37 cellular contexts compared by ENCODE assay signal in genomic region chr4:74127745-74128144, GRCh38. TPM values are rescaled to one million over a fixed set of nuclear protein-coding genes. Genes with fewer than 3 reads are reported as not detected.
"Had no signal": no experiment of that assay in that cellular context is flagged by ENCODE, and none has a peak within 500 bp of the region (broad histone marks: within the 10 kb centered on the region; RNA-seq: fewer than 3 reads in every experiment).

No MANE protein-coding gene starts in this region.

- H3K9me3 Mint-ChIP-seq: activated naive CD4-positive, alpha-beta T cell treated with anti-CD3 and anti-CD28 coated beads, Interleukin-2, amount 50 U/mL, for 72 hours; activated T-cell treated with anti-CD3 and anti-CD28 coated beads, Interleukin-2, amount 50 U/mL, for 4 hours; activated T-helper 1 cell treated with anti-CD3 and anti-CD28 coated beads, Interleukin-12 subunit alpha, Interleukin-12 subunit beta, Interleukin-2, Interleukin-4 antibody, amounts not matched to agents 30 ng/mL and 10 ng/mL and 1 ng/mL, durations not matched to agents 14 hours and 24 hours and 36 hours; activated T-helper 17 cell treated with anti-CD3 and anti-CD28 coated beads, Interleukin-2, amount 50 U/mL, for 72 hours; T-helper 1 cell treated with Interleukin-12 subunit alpha and Interleukin-12 subunit beta and Interleukin-4 antibody, amounts not matched to agents 30 μg/mL and 1 μg/mL, for 36 hours; T-helper 2 cell treated with Interferon-gamma antibody and Interleukin-4, amounts not matched to agents 5 μg/mL and 100 μg/mL, for 36 hours had no signal

- H3K4me1 Mint-ChIP-seq: activated B cell treated with CpG ODN at 0.5 μM for 24 hours; activated CD4-positive, alpha-beta T cell treated with anti-CD3 and anti-CD28 coated beads, Interleukin-2, amount 10 ng/mL, durations not matched to agents 24 days and 14 days; activated naive CD8-positive, alpha-beta T cell treated with anti-CD3 and anti-CD28 coated beads for 36 hours; activated T-helper 17 cell treated with anti-CD3 and anti-CD28 coated beads, Interleukin-2, amount 50 U/mL, for 72 hours had no signal

- FAIRE-seq: TTC549 had no signal

- ATAC-seq: activated CD8-positive, alpha-beta T cell treated with anti-CD3 and anti-CD28 coated beads for 36 hours; activated naive CD4-positive, alpha-beta T cell treated with anti-CD3 and anti-CD28 coated beads, Interleukin-2, amount 50 U/mL, for 72 hours; activated T-cell treated with anti-CD3 and anti-CD28 coated beads, Interleukin-2, amount 50 U/mL, for 4 hours; activated T-cell treated with anti-CD3 and anti-CD28 coated beads, Interleukin-2, amount 50 U/mL, for 72 hours; activated T-helper 17 cell treated with anti-CD3 and anti-CD28 coated beads, Interleukin-2, amount 50 U/mL, for 72 hours; body of pancreas had no signal

- H3K4me3 ChIP-seq: adrenal gland, ascending aorta, body of pancreas, breast epithelium had no signal

- H3K9me3 ChIP-seq: adrenal gland, ascending aorta, body of pancreas, breast epithelium had no signal

- H3K36me3 Mint-ChIP-seq: activated CD4-positive, alpha-beta memory T cell treated with anti-CD3 and anti-CD28 coated beads for 36 hours; activated naive CD4-positive, alpha-beta T cell treated with anti-CD3 and anti-CD28 coated beads, Interleukin-2, amount 50 U/mL, for 72 hours; activated naive CD8-positive, alpha-beta T cell treated with anti-CD3 and anti-CD28 coated beads for 36 hours had no signal

- DNase-seq: activated B cell treated with CpG ODN at 0.5 μM for 24 hours; activated CD4-positive, alpha-beta memory T cell treated with anti-CD3 and anti-CD28 coated beads for 36 hours; activated CD4-positive, alpha-beta T cell treated with anti-CD3 and anti-CD28 coated beads for 4 hours; activated CD4-positive, alpha-beta T cell treated with anti-CD3 and anti-CD28 coated beads, Interleukin-2, amount 10 ng/mL, durations not matched to agents 24 days and 14 days; activated CD4-positive, alpha-beta T cell treated with anti-CD3 and anti-CD28 coated beads, Interleukin-2, amount 50 U/mL, for 1 hour; activated CD4-positive, alpha-beta T cell treated with anti-CD3 and anti-CD28 coated beads, Interleukin-2, amount 50 U/mL, for 4 hours; activated CD4-positive, CD25-positive, alpha-beta regulatory T cell treated with anti-CD3 and anti-CD28 coated beads, Interleukin-2, amount 50 U/mL, for 72 hours; activated CD8-positive, alpha-beta memory T cell treated with anti-CD3 and anti-CD28 coated beads, Interleukin-2, amount 50 U/mL, for 4 hours; activated CD8-positive, alpha-beta T cell treated with anti-CD3 and anti-CD28 coated beads for 36 hours; activated effector memory CD4-positive, alpha-beta T cell treated with anti-CD3 and anti-CD28 coated beads, Interleukin-2, amount 50 U/mL, for 16 hours; activated gamma-delta T cell treated with Interleukin-2 at 50 U/mL for 16 hours; activated naive CD4-positive, alpha-beta T cell; activated naive CD4-positive, alpha-beta T cell treated with anti-CD3 and anti-CD28 coated beads for 36 hours; activated naive CD4-positive, alpha-beta T cell treated with anti-CD3 and anti-CD28 coated beads, Interleukin-2, amount 50 U/mL, for 16 hours; activated naive CD8-positive, alpha-beta T cell treated with anti-CD3 and anti-CD28 coated beads for 36 hours; activated T-cell treated with anti-CD3 and anti-CD28 coated beads for 4 hours; activated T-cell treated with anti-CD3 and anti-CD28 coated beads, Interleukin-2, amount 50 U/mL, for 1 hour; activated T-cell treated with anti-CD3 and anti-CD28 coated beads, Interleukin-2, amount 50 U/mL, for 4 hours; activated T-cell treated with anti-CD3 and anti-CD28 coated beads, Interleukin-2, amount 50 U/mL, for 72 hours; adrenal gland; amygdala; anterior cingulate cortex; body of pancreas; brain microvascular endothelial cell; central memory CD4-positive, alpha-beta T cell; T-helper 2 cell; T-helper 9 cell had no signal

- H3K4me3 Mint-ChIP-seq: activated B cell treated with CpG ODN at 0.5 μM for 24 hours; activated CD4-positive, alpha-beta memory T cell treated with anti-CD3 and anti-CD28 coated beads for 36 hours; activated CD4-positive, alpha-beta T cell treated with anti-CD3 and anti-CD28 coated beads, Interleukin-2, amount 10 ng/mL, durations not matched to agents 24 days and 14 days; activated CD8-positive, alpha-beta T cell treated with anti-CD3 and anti-CD28 coated beads for 36 hours; activated naive CD4-positive, alpha-beta T cell treated with anti-CD3 and anti-CD28 coated beads for 36 hours; activated naive CD8-positive, alpha-beta T cell treated with anti-CD3 and anti-CD28 coated beads for 36 hours; activated T-cell treated with anti-CD3 and anti-CD28 coated beads, Interleukin-2, amount 50 U/mL, for 4 hours; activated T-cell treated with anti-CD3 and anti-CD28 coated beads, Interleukin-2, amount 50 U/mL, for 72 hours; activated T-helper 1 cell treated with anti-CD3 and anti-CD28 coated beads, Interleukin-12 subunit alpha, Interleukin-12 subunit beta, Interleukin-2, Interleukin-4 antibody, amounts not matched to agents 30 ng/mL and 10 ng/mL and 1 ng/mL, durations not matched to agents 14 hours and 24 hours and 36 hours; activated T-helper 17 cell treated with anti-CD3 and anti-CD28 coated beads, Interleukin-2, amount 50 U/mL, for 72 hours; T-helper 1 cell treated with Interleukin-12 subunit alpha and Interleukin-12 subunit beta and Interleukin-4 antibody, amounts not matched to agents 30 μg/mL and 1 μg/mL, for 36 hours; T-helper 2 cell treated with Interferon-gamma antibody and Interleukin-4, amounts not matched to agents 5 μg/mL and 100 μg/mL, for 36 hours had no signal

- H3K27me3 ChIP-seq: ascending aorta, body of pancreas, brain microvascular endothelial cell, breast epithelium had no signal

- H3K36me3 ChIP-seq: adrenal gland, ascending aorta, brain microvascular endothelial cell, breast epithelium had no signal

- H3K27ac Mint-ChIP-seq: activated B cell treated with CpG ODN at 0.5 μM for 24 hours; activated CD4-positive, alpha-beta memory T cell treated with anti-CD3 and anti-CD28 coated beads for 36 hours; activated CD4-positive, alpha-beta T cell treated with anti-CD3 and anti-CD28 coated beads, Interleukin-2, amount 10 ng/mL, durations not matched to agents 24 days and 14 days; activated CD8-positive, alpha-beta T cell treated with anti-CD3 and anti-CD28 coated beads for 36 hours; activated naive CD4-positive, alpha-beta T cell treated with anti-CD3 and anti-CD28 coated beads for 36 hours; activated naive CD4-positive, alpha-beta T cell treated with anti-CD3 and anti-CD28 coated beads, Interleukin-2, amount 50 U/mL, for 72 hours; activated naive CD8-positive, alpha-beta T cell treated with anti-CD3 and anti-CD28 coated beads for 36 hours; activated T-cell treated with anti-CD3 and anti-CD28 coated beads, Interleukin-2, amount 50 U/mL, for 72 hours; activated T-helper 1 cell treated with anti-CD3 and anti-CD28 coated beads, Interleukin-12 subunit alpha, Interleukin-12 subunit beta, Interleukin-2, Interleukin-4 antibody, amounts not matched to agents 30 ng/mL and 10 ng/mL and 1 ng/mL, durations not matched to agents 14 hours and 24 hours and 36 hours; activated T-helper 17 cell treated with anti-CD3 and anti-CD28 coated beads, Interleukin-2, amount 50 U/mL, for 72 hours; T-helper 1 cell treated with Interleukin-12 subunit alpha and Interleukin-12 subunit beta and Interleukin-4 antibody, amounts not matched to agents 30 μg/mL and 1 μg/mL, for 36 hours; T-helper 2 cell treated with Interferon-gamma antibody and Interleukin-4, amounts not matched to agents 5 μg/mL and 100 μg/mL, for 36 hours had no signal

- H3K4me1 ChIP-seq: adrenal gland, breast epithelium had no signal

- H3K27ac ChIP-seq: adrenal gland, ascending aorta, body of pancreas, brain microvascular endothelial cell, breast epithelium, VCaP had no signal

RNA-seq across cellular contexts. Expression of gene CXCL2, which starts 28.8 kb away (rescaled TPM):
- total RNA-seq: activated CD4-positive, alpha-beta memory T cell treated with anti-CD3 and anti-CD28 coated beads for 36 hours; activated CD4-positive, alpha-beta T cell treated with anti-CD3 and anti-CD28 coated beads, Interleukin-2, amount 10 ng/mL, durations not matched to agents 24 days and 14 days; activated CD8-positive, alpha-beta memory T cell treated with anti-CD3 and anti-CD28 coated beads for 36 hours; activated CD8-positive, alpha-beta T cell treated with anti-CD3 and anti-CD28 coated beads for 36 hours; activated naive CD4-positive, alpha-beta T cell treated with anti-CD3 and anti-CD28 coated beads for 36 hours; activated naive CD4-positive, alpha-beta T cell treated with anti-CD3 and anti-CD28 coated beads, Interleukin-2, amount 50 U/mL, for 72 hours; activated naive CD8-positive, alpha-beta T cell treated with anti-CD3 and anti-CD28 coated beads for 36 hours; activated T-cell treated with anti-CD3 and anti-CD28 coated beads, Interleukin-2, amount 50 U/mL, for 72 hours; activated T-helper 1 cell treated with anti-CD3 and anti-CD28 coated beads, Interleukin-12 subunit alpha, Interleukin-12 subunit beta, Interleukin-2, Interleukin-4 antibody, amounts not matched to agents 30 ng/mL and 10 ng/mL and 1 ng/mL, durations not matched to agents 14 hours and 24 hours and 36 hours had no signal

RNA-seq across cellular contexts. Expression of gene MTHFD2L, which starts 30.2 kb away (rescaled TPM):
- total RNA-seq: ascending aorta had no signal
